Comparison of ENCODE assay signal across 1 cellular context in the genomic region with DNA sequence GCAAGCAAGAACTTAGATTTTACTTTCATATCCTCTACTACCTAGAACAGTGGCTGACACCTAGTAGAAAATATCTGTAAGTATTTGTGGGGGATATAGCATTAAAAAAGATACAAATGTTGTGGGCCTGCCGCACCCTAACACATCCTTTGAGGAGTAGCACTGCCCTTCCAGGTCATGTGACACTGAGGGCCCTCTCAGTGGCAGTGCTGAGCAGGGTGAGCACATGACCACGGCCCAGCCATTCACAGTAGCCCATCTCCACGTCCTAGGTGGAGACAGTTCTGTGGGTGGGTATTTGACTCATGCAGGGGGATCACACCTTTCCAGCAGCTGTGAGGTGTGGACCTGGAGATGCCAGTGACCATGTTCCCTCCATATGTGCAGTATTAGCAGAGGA.
TF ChIP-seq lines count a peak whose summit lies in the region.

No MANE protein-coding gene starts in this region.

TF ChIP-seq in K562, 482 proteins besides CTCF, POLR2A, EP300 and RAD21 (continued from another document):
- TF ChIP-seq, protein P1, sequence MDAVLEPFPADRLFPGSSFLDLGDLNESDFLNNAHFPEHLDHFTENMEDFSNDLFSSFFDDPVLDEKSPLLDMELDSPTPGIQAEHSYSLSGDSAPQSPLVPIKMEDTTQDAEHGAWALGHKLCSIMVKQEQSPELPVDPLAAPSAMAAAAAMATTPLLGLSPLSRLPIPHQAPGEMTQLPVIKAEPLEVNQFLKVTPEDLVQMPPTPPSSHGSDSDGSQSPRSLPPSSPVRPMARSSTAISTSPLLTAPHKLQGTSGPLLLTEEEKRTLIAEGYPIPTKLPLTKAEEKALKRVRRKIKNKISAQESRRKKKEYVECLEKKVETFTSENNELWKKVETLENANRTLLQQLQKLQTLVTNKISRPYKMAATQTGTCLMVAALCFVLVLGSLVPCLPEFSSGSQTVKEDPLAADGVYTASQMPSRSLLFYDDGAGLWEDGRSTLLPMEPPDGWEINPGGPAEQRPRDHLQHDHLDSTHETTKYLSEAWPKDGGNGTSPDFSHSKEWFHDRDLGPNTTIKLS (IDR thresholded peaks at IDR 0.05; ENCODE audit: borderline replicate concordance, low read depth) = no peak
- TF ChIP-seq BRF1 (IDR thresholded peaks at IDR 0.05; ENCODE audit: borderline replicate concordance, extremely low read depth, insufficient read length) = no peak
